8 cellular contexts compared by ENCODE assay signal in genomic region chr20:10672579-10673127, GRCh38. TPM values are rescaled to one million over a fixed set of nuclear protein-coding genes. Genes with fewer than 3 reads are reported as not detected.
DNase-seq lines count a peak whose midpoint lies in the region; ATAC-seq and TF ChIP-seq lines count a peak whose summit lies in the region.

No MANE protein-coding gene starts in this region.

- H3K4me1 ChIP-seq in foreskin keratinocyte: peaks cover 24% of the 10 kb centered on the region

- peaks cover 26% of the 10 kb centered on the region for H3K4me1 Mint-ChIP-seq in activated T-helper 1 cell treated with anti-CD3 and anti-CD28 coated beads, Interleukin-12 subunit alpha, Interleukin-12 subunit beta, Interleukin-2, Interleukin-4 antibody, amounts not matched to agents 30 ng/mL and 10 ng/mL and 1 ng/mL, durations not matched to agents 14 hours and 24 hours and 36 hours (ENCODE audit: low read depth)
- H3K4me1 Mint-ChIP-seq in neural crest cell: peaks cover 57% of the 10 kb centered on the region

- peak; percentile 13 for DNase-seq in activated T-cell treated with anti-CD3 and anti-CD28 coated beads for 24 hours (ENCODE audit: low read depth)
- no peak for DNase-seq in activated T-cell treated with anti-CD3 and anti-CD28 coated beads for 4 hours
- peak; percentile 73 for DNase-seq in NCI-H69 (lab: John Stamatoyannopoulos, UW)
- DNase-seq in activated T-helper 1 cell treated with anti-CD3 and anti-CD28 coated beads, Interleukin-12 subunit alpha, Interleukin-12 subunit beta, Interleukin-2, Interleukin-4 antibody, amounts not matched to agents 30 ng/mL and 10 ng/mL and 1 ng/mL, durations not matched to agents 14 hours and 24 hours and 36 hours (ENCODE audit: low spot score): peak; percentile 44
- DNase-seq in foreskin keratinocyte: peak in 1 of 2 donors; percentile 12
- DNase-seq in neural crest cell (ENCODE audit: low read depth, low spot score): peak; percentile 37
- no peak for DNase-seq in superior temporal gyrus (ENCODE audit: extremely low spot score)
- no peak for DNase-seq in NCI-H1930 (lab: John Stamatoyannopoulos, UW)

- no peaks in the 10 kb centered on the region for H3K9me3 Mint-ChIP-seq in activated T-helper 1 cell treated with anti-CD3 and anti-CD28 coated beads, Interleukin-12 subunit alpha, Interleukin-12 subunit beta, Interleukin-2, Interleukin-4 antibody, amounts not matched to agents 30 ng/mL and 10 ng/mL and 1 ng/mL, durations not matched to agents 14 hours and 24 hours and 36 hours
- no peaks in the 10 kb centered on the region for H3K9me3 Mint-ChIP-seq in neural crest cell

- H3K27me3 ChIP-seq in foreskin keratinocyte: no peaks in the 10 kb centered on the region

- H3K27ac ChIP-seq in foreskin keratinocyte: peak overlapping the region; percentile 92

- peak overlapping the region; percentile 76 for H3K27ac Mint-ChIP-seq in activated T-helper 1 cell treated with anti-CD3 and anti-CD28 coated beads, Interleukin-12 subunit alpha, Interleukin-12 subunit beta, Interleukin-2, Interleukin-4 antibody, amounts not matched to agents 30 ng/mL and 10 ng/mL and 1 ng/mL, durations not matched to agents 14 hours and 24 hours and 36 hours
- peak overlapping the region; percentile 86 for H3K27ac Mint-ChIP-seq in neural crest cell (ENCODE audit: unreplicated experiment)

- TF ChIP-seq CTCF in foreskin keratinocyte (conservative IDR thresholded peaks at IDR 0.05) (no peak), neural crest cell (conservative IDR thresholded peaks at IDR 0.05) (no peak)

- H3K27me3 Mint-ChIP-seq in activated T-helper 1 cell treated with anti-CD3 and anti-CD28 coated beads, Interleukin-12 subunit alpha, Interleukin-12 subunit beta, Interleukin-2, Interleukin-4 antibody, amounts not matched to agents 30 ng/mL and 10 ng/mL and 1 ng/mL, durations not matched to agents 14 hours and 24 hours and 36 hours (ENCODE audit: insufficient read depth): peaks cover 66% of the 10 kb centered on the region
- no peaks in the 10 kb centered on the region for H3K27me3 Mint-ChIP-seq in neural crest cell (ENCODE audit: low read depth)

- intact Hi-C loops in activated T-helper 1 cell treated with anti-CD3 and anti-CD28 coated beads, Interleukin-12 subunit alpha, Interleukin-12 subunit beta, Interleukin-2, Interleukin-4 antibody, amounts not matched to agents 30 ng/mL and 10 ng/mL and 1 ng/mL, durations not matched to agents 14 hours and 24 hours and 36 hours (cut with micrococcal nuclease): loop anchor here (1.0 to 10.0 kb wide), 6 partner anchors 69 to 1220 kb away; no protein-coding TSS in a partner anchor

- no peak for ATAC-seq in foreskin keratinocyte

- H3K4me3 Mint-ChIP-seq in activated T-helper 1 cell treated with anti-CD3 and anti-CD28 coated beads, Interleukin-12 subunit alpha, Interleukin-12 subunit beta, Interleukin-2, Interleukin-4 antibody, amounts not matched to agents 30 ng/mL and 10 ng/mL and 1 ng/mL, durations not matched to agents 14 hours and 24 hours and 36 hours: peak overlapping the region; percentile 82
- peak overlapping the region; percentile 88 for H3K4me3 Mint-ChIP-seq in neural crest cell

- H3K36me3 Mint-ChIP-seq in activated T-helper 1 cell treated with anti-CD3 and anti-CD28 coated beads, Interleukin-12 subunit alpha, Interleukin-12 subunit beta, Interleukin-2, Interleukin-4 antibody, amounts not matched to agents 30 ng/mL and 10 ng/mL and 1 ng/mL, durations not matched to agents 14 hours and 24 hours and 36 hours (ENCODE audit: low read depth): peaks cover 2% of the 10 kb centered on the region
- H3K36me3 Mint-ChIP-seq in neural crest cell (ENCODE audit: low read depth): peaks cover 3% of the 10 kb centered on the region

RNA-seq across cellular contexts. Expression of gene JAG1, which starts 1.1 kb away (rescaled TPM):
- total RNA-seq in activated T-helper 1 cell treated with anti-CD3 and anti-CD28 coated beads, Interleukin-12 subunit alpha, Interleukin-12 subunit beta, Interleukin-2, Interleukin-4 antibody, amounts not matched to agents 30 ng/mL and 10 ng/mL and 1 ng/mL, durations not matched to agents 14 hours and 24 hours and 36 hours: 1.3 and 1.4 TPM in 2 replicates
- total RNA-seq in foreskin keratinocyte (150 and 236 TPM in 2 replicates), neural crest cell (67.7 and 70.3 TPM in 2 replicates)
- polyA plus RNA-seq in foreskin keratinocyte: 29.9 and 36.7 TPM in 2 replicates

Comparison
In these comparisons a context has a peak if more than half of its experiments do, and no peak if none do; other contexts are left out.
1. DNase-seq: peak in activated T-cell treated with anti-CD3 and anti-CD28 coated beads for 24 hours (single experiment), NCI-H69 (single experiment), activated T-helper 1 cell treated with anti-CD3 and anti-CD28 coated beads, Interleukin-12 subunit alpha, Interleukin-12 subunit beta, Interleukin-2, Interleukin-4 antibody, amounts not matched to agents 30 ng/mL and 10 ng/mL and 1 ng/mL, durations not matched to agents 14 hours and 24 hours and 36 hours (single experiment) and neural crest cell (single experiment); none in activated T-cell treated with anti-CD3 and anti-CD28 coated beads for 4 hours (single experiment), superior temporal gyrus (single experiment) and NCI-H1930 (0 of 2).
2. RNA of gene JAG1, which starts 1.1 kb away (total RNA-seq): 150 to 236 TPM in foreskin keratinocyte and 67.7 to 70.3 TPM in neural crest cell; 1.3 to 1.4 TPM in activated T-helper 1 cell treated with anti-CD3 and anti-CD28 coated beads, Interleukin-12 subunit alpha, Interleukin-12 subunit beta, Interleukin-2, Interleukin-4 antibody, amounts not matched to agents 30 ng/mL and 10 ng/mL and 1 ng/mL, durations not matched to agents 14 hours and 24 hours and 36 hours; every median in the first group is over 10 times any median in the second.